Comparison of ENCODE assay signal across 25 cellular contexts in genomic region chr12:132210223-132211055, GRCh38.
"Had no signal": no experiment of that assay in that cellular context is flagged by ENCODE, and none has a peak within 500 bp of the region (broad histone marks: within the 10 kb centered on the region; RNA-seq: fewer than 3 reads in every experiment).

No MANE protein-coding gene starts in this region.

- H3K9me3 ChIP-seq: vagina had no signal

- H3K27ac ChIP-seq: ascending aorta, tibial artery, vagina had no signal

- ATAC-seq: activated CD4-positive, CD25-positive, alpha-beta regulatory T cell treated with anti-CD3 and anti-CD28 coated beads, Interleukin-2, amount 50 U/mL, for 24 hours; effector memory CD8-positive, alpha-beta T cell; stimulated activated naive CD8-positive, alpha-beta T cell treated with anti-CD3 and anti-CD28 coated beads, Interleukin-15, Interleukin-2, amounts not matched to agents 100 U/mL and 50 U/mL, for 24 hours had no signal

- DNase-seq: activated CD4-positive, alpha-beta T cell treated with anti-CD3 and anti-CD28 coated beads, Interleukin-2, amount 50 U/mL, for 1 hour; activated CD8-positive, alpha-beta memory T cell treated with anti-CD3 and anti-CD28 coated beads for 24 hours; activated CD8-positive, alpha-beta memory T cell treated with anti-CD3 and anti-CD28 coated beads, Interleukin-2, amount 50 U/mL, for 48 hours; activated effector memory CD4-positive, alpha-beta T cell treated with anti-CD3 and anti-CD28 coated beads, Interleukin-2, amount 50 U/mL, for 16 hours; activated naive CD4-positive, alpha-beta T cell treated with anti-CD3 and anti-CD28 coated beads, Interleukin-2, amount 50 U/mL, for 16 hours; activated T-cell treated with anti-CD3 and anti-CD28 coated beads, Interleukin-2, amount 50 U/mL, for 48 hours; dermis blood vessel endothelial cell; effector memory CD8-positive, alpha-beta T cell; foreskin fibroblast; hippocampal formation; islet precursor cell; midbrain; nephron progenitor cell; occipital lobe; retina; stimulated activated CD4-positive, alpha-beta T cell treated with anti-CD3 and anti-CD28 coated beads, Interleukin-2, amount 100 ng/mL, for 24 hours; stimulated activated naive CD8-positive, alpha-beta T cell treated with anti-CD3 and anti-CD28 coated beads, Interleukin-15, Interleukin-2, amounts not matched to agents 100 U/mL and 50 U/mL, for 24 hours; substantia nigra; T-helper 1 cell; T-helper 9 cell had no signal

- H3K27me3 ChIP-seq: ascending aorta had no signal

- H3K4me1 ChIP-seq: ascending aorta had no signal

- FAIRE-seq: bronchial epithelial cell had no signal

- H3K36me3 ChIP-seq: ascending aorta, tibial artery, vagina had no signal

- H3K4me3 ChIP-seq: ascending aorta, tibial artery, vagina had no signal
